Comparison of ENCODE assay signal across 22 cellular contexts in genomic region chr2:20565623-20566236, GRCh38.
DNase-seq lines count a peak whose midpoint lies in the region; ATAC-seq, FAIRE-seq and TF ChIP-seq lines count a peak whose summit lies in the region.
"Had no signal": no experiment of that assay in that cellular context is flagged by ENCODE, and none has a peak within 500 bp of the region (broad histone marks: within the 10 kb centered on the region; RNA-seq: fewer than 3 reads in every experiment).

No MANE protein-coding gene starts in this region.

- POLR2A ChIA-PET in GM10248 (lab: Yijun Ruan, JAX), result interaction anchor here (2.2 kb wide), 1 partner anchor 119 kb away, joined by 15 read pairs; the partner anchor contains the start of gene RHOB

- no peaks in the 10 kb centered on the region for H3K4me1 ChIP-seq in pancreas

- TF ChIP-seq CTCF in pancreas (IDR thresholded peaks at IDR 0.05) (no peak), GM10248 (IDR thresholded peaks at IDR 0.05; ENCODE audit: control extremely low read depth, extremely low read depth, low read depth, missing control alignments) (no peak)

- no peak overlapping the region for H3K4me3 ChIP-seq in pancreas
- H3K4me3 ChIP-seq: SK-N-MC, skin epidermis, tibial nerve had no signal

- CTCF ChIA-PET in GM10248 (lab: Yijun Ruan, JAX), result interaction anchor here (1.3 to 4.0 kb wide), 3 partner anchors 9 to 44 kb away, joined by 3 to 10 read pairs (median 4); no protein-coding TSS in a partner anchor

- intact Hi-C loops in pancreas (cut with DNase I), result no loop called here

- H3K36me3 ChIP-seq in pancreas, result no peaks in the 10 kb centered on the region
- H3K36me3 ChIP-seq: tibial nerve had no signal

- peak in 3 of 4 donors; percentile 29 to 52 (median 44) for ATAC-seq in pancreas
- ATAC-seq: HCT116, WTC11 had no signal

- WGBS in pancreas, 2 donors, result 42 to 46% methylated on average over 8 of the region's 8 CpGs

- no peak for FAIRE-seq in pancreas (lab: Jason Lieb, UNC)
- FAIRE-seq: GM12891 had no signal

- H3K9me3 ChIP-seq in pancreas, result no peaks in the 10 kb centered on the region
- H3K9me3 ChIP-seq: tibial nerve had no signal

- H3K27ac ChIP-seq in pancreas, result no peak overlapping the region
- H3K27ac ChIP-seq: SK-N-MC, skin epidermis had no signal

- no peaks in the 10 kb centered on the region for H3K27me3 ChIP-seq in pancreas
- H3K27me3 ChIP-seq: tibial nerve had no signal

- DNase-seq in ELF-1 (ENCODE audit: low read depth, low spot score) (peak; percentile 48), amniotic epithelial cell (ENCODE audit: low read depth) (peak; percentile 78), kidney tubule cell (ENCODE audit: low spot score) (peak; percentile 83), pancreas (no peak), DMS114 treated with DMSO at 0.1 percent for 48 hours (lab: John Stamatoyannopoulos, UW; ENCODE audit: unreplicated experiment) (no peak), activated gamma-delta T cell (lab: John Stamatoyannopoulos, UW) (no peak), DMS53 treated with DMSO at 0.1 percent for 48 hours (lab: John Stamatoyannopoulos, UW; ENCODE audit: unreplicated experiment) (no peak), GM10248 (ENCODE audit: extremely low spot score) (no peak)
- DNase-seq: ACHN; activated CD4-positive, alpha-beta memory T cell treated with anti-CD3 and anti-CD28 coated beads for 36 hours; activated T-cell treated with anti-CD3 and anti-CD28 coated beads for 4 hours; DMS153; NCI-H2107; stimulated activated CD4-positive, alpha-beta T cell treated with anti-CD3 and anti-CD28 coated beads, Interleukin-2, amount 100 ng/mL, for 48 hours; stimulated activated naive CD4-positive, alpha-beta T cell treated with Interleukin-2 at 50 U/mL for 16 hours; T-helper 9 cell had no signal

Comparison
In these comparisons a context has a peak if more than half of its experiments do, and no peak if none do; other contexts are left out.
1. DNase-seq: peak in ELF-1 (single experiment), amniotic epithelial cell (single experiment) and kidney tubule cell (single experiment); none in pancreas (0 of 6), DMS114 treated with DMSO at 0.1 percent for 48 hours (single experiment), activated gamma-delta T cell (single experiment), DMS53 treated with DMSO at 0.1 percent for 48 hours (single experiment) and GM10248 (single experiment).